ENCODE assay signal across 26 cellular contexts in genomic region chr22:36234211-36234610, GRCh38. TPM values are rescaled to one million over a fixed set of nuclear protein-coding genes. Genes with fewer than 3 reads are reported as not detected.
DNase-seq lines count a peak whose midpoint lies in the region; ATAC-seq and TF ChIP-seq lines count a peak whose summit lies in the region.
"Had no signal": no experiment of that assay in that cellular context is flagged by ENCODE, and none has a peak within 500 bp of the region (broad histone marks: within the 10 kb centered on the region; RNA-seq: fewer than 3 reads in every experiment).

No MANE protein-coding gene starts in this region.

- no peaks in the 10 kb centered on the region for H3K27me3 Mint-ChIP-seq in activated CD4-positive, alpha-beta T cell treated with anti-CD3 and anti-CD28 coated beads, Interleukin-2, amount 10 ng/mL, durations not matched to agents 7 days and 5 days
- no peaks in the 10 kb centered on the region for H3K27me3 Mint-ChIP-seq in natural killer cell treated with Interleukin-12 subunit alpha and Interleukin-12 subunit beta and Interleukin-15 and Interleukin-18, amount 100 ng/mL, for 72 hours
- H3K27me3 Mint-ChIP-seq: T-cell had no signal

- H3K36me3 ChIP-seq in HAP-1 (replicated peaks), result no peaks in the 10 kb centered on the region
- peaks cover 62% of the 10 kb centered on the region for H3K36me3 ChIP-seq in adipocyte (ENCODE audit: control insufficient read depth, insufficient read depth, low read length, severe bottlenecking)
- H3K36me3 ChIP-seq in tibial artery, result peaks cover 30 to 60% (median 44%) of the 10 kb centered on the region in 3 donors
- H3K36me3 ChIP-seq: breast epithelium, colonic mucosa had no signal

- no peaks in the 10 kb centered on the region; the same call in 1 of the 2 replicates for H3K9me3 ChIP-seq in HAP-1
- H3K9me3 ChIP-seq in adipocyte (ENCODE audit: control insufficient read depth, low read length), result no peaks in the 10 kb centered on the region
- H3K9me3 ChIP-seq in tibial artery, result no peaks in the 10 kb centered on the region
- H3K9me3 ChIP-seq: adrenal gland, breast epithelium, Caco-2, colonic mucosa, upper lobe of left lung had no signal

- CTCF ChIA-PET in activated CD4-positive, alpha-beta T cell treated with anti-CD3 and anti-CD28 coated beads, Interleukin-2, amount 10 ng/mL, durations not matched to agents 7 days and 5 days (lab: Charles Lee), result no interaction called here

- POLR2A ChIA-PET in activated CD4-positive, alpha-beta T cell treated with anti-CD3 and anti-CD28 coated beads, Interleukin-2, amount 10 ng/mL, durations not matched to agents 7 days and 5 days (lab: Charles Lee), result no interaction called here

- H3K36me3 Mint-ChIP-seq in activated CD4-positive, alpha-beta T cell treated with anti-CD3 and anti-CD28 coated beads, Interleukin-2, amount 10 ng/mL, durations not matched to agents 7 days and 5 days (ENCODE audit: low read depth), result peaks cover 88% of the 10 kb centered on the region
- peaks cover 51% of the 10 kb centered on the region for H3K36me3 Mint-ChIP-seq in natural killer cell treated with Interleukin-12 subunit alpha and Interleukin-12 subunit beta and Interleukin-15 and Interleukin-18, amount 100 ng/mL, for 72 hours

- ATAC-seq in natural killer cell treated with Interleukin-12 subunit alpha and Interleukin-12 subunit beta and Interleukin-15 and Interleukin-18, amount 100 ng/mL, for 72 hours, result no peak
- ATAC-seq in HG02623 (IDR thresholded peaks at IDR 0.05; ENCODE audit: unreplicated experiment), result no peak
- ATAC-seq: Panc1, T-cell had no signal

- H3K27me3 ChIP-seq in HAP-1 (ENCODE audit: low read depth) (no peaks in the 10 kb centered on the region), adipocyte (replicated peaks; ENCODE audit: control insufficient read depth, insufficient read depth, low read length) (no peaks in the 10 kb centered on the region), tibial artery (no peaks in the 10 kb centered on the region)
- H3K27me3 ChIP-seq: adrenal gland, breast epithelium, colonic mucosa, upper lobe of left lung had no signal

- intact Hi-C loops in tibial artery (cut with DNase I; ENCODE audit: low total_unique reads), result no loop called here

- H3K4me3 ChIP-seq in HAP-1 (no peak overlapping the region), adipocyte (ENCODE audit: low read length) (peak overlapping the region; percentile 28), tibial artery (no peak overlapping the region)
- H3K4me3 ChIP-seq: adrenal gland, colonic mucosa, lung, upper lobe of left lung had no signal

- H3K27ac ChIP-seq in tibial artery, result no peak overlapping the region
- H3K27ac ChIP-seq: adrenal gland, breast epithelium, colonic mucosa had no signal

- H3K4me1 Mint-ChIP-seq in activated CD4-positive, alpha-beta T cell treated with anti-CD3 and anti-CD28 coated beads, Interleukin-2, amount 10 ng/mL, durations not matched to agents 7 days and 5 days, result peaks cover 54% of the 10 kb centered on the region
- peaks cover 48 to 70% of the 10 kb centered on the region in 2 donors for H3K4me1 Mint-ChIP-seq in natural killer cell treated with Interleukin-12 subunit alpha and Interleukin-12 subunit beta and Interleukin-15 and Interleukin-18, amount 100 ng/mL, for 72 hours (ENCODE audit: low read depth in 2 of 2)

- in situ Hi-C loops in HAP-1 (cut with MboI; ENCODE audit: low sequenced_read_pairs), result no loop called here

- H3K4me1 ChIP-seq in HAP-1, result peaks cover 11% of the 10 kb centered on the region
- H3K4me1 ChIP-seq in adipocyte (ENCODE audit: control insufficient read depth, insufficient read depth, low read length), result peaks cover 50% of the 10 kb centered on the region
- H3K4me1 ChIP-seq in tibial artery, result peaks cover 0 to 41% (median 24%) of the 10 kb centered on the region in 4 donors
- H3K4me1 ChIP-seq: Caco-2 had no signal

- H3K27ac Mint-ChIP-seq in activated CD4-positive, alpha-beta T cell treated with anti-CD3 and anti-CD28 coated beads, Interleukin-2, amount 10 ng/mL, durations not matched to agents 7 days and 5 days, result peak overlapping the region; percentile 27
- peak overlapping the region; percentile 33 to 100 for H3K27ac Mint-ChIP-seq in natural killer cell treated with Interleukin-12 subunit alpha and Interleukin-12 subunit beta and Interleukin-15 and Interleukin-18, amount 100 ng/mL, for 72 hours

- TF ChIP-seq CTCF in tibial artery (IDR thresholded peaks at IDR 0.05), result no peak

- no peak for DNase-seq in activated CD4-positive, alpha-beta T cell treated with anti-CD3 and anti-CD28 coated beads, Interleukin-2, amount 10 ng/mL, durations not matched to agents 7 days and 5 days
- no peak for DNase-seq in activated CD4-positive, alpha-beta T cell treated with anti-CD3 and anti-CD28 coated beads for 1 hour
- DNase-seq in HAP-1 (ENCODE audit: low spot score in 2 of 2) (peak; percentile 61 to 72), adipocyte (ENCODE audit: low read depth) (no peak), NCI-H1930 (lab: John Stamatoyannopoulos, UW) (no peak), tibial artery (no peak)
- DNase-seq in natural killer cell treated with Interleukin-12 subunit alpha and Interleukin-12 subunit beta and Interleukin-15 and Interleukin-18, amount 100 ng/mL, for 72 hours (ENCODE audit: low spot score), result no peak
- DNase-seq: activated CD4-positive, alpha-beta T cell treated with anti-CD3 and anti-CD28 coated beads for 48 hours; AML-193; Caco-2; colonic mucosa; GOT3; kidney; NCI-H1417 treated with DMSO at 0.1 percent for 48 hours; NCI-H2171; NCI-H524; NK-92 treated with Interleukin-12 subunit alpha and Interleukin-12 subunit beta, amount 100 ng/mL, for 24 hours; T-cell; upper lobe of left lung had no signal

- no peak overlapping the region for H3K4me3 Mint-ChIP-seq in activated CD4-positive, alpha-beta T cell treated with anti-CD3 and anti-CD28 coated beads, Interleukin-2, amount 10 ng/mL, durations not matched to agents 7 days and 5 days
- H3K4me3 Mint-ChIP-seq in natural killer cell treated with Interleukin-12 subunit alpha and Interleukin-12 subunit beta and Interleukin-15 and Interleukin-18, amount 100 ng/mL, for 72 hours, result peak overlapping the region; percentile 99

- H3K9ac ChIP-seq in adipocyte (ENCODE audit: low read length), result peak overlapping the region; percentile 33

- peaks cover 9% of the 10 kb centered on the region for H3K9me3 Mint-ChIP-seq in activated CD4-positive, alpha-beta T cell treated with anti-CD3 and anti-CD28 coated beads, Interleukin-2, amount 10 ng/mL, durations not matched to agents 7 days and 5 days
- no peaks in the 10 kb centered on the region for H3K9me3 Mint-ChIP-seq in natural killer cell treated with Interleukin-12 subunit alpha and Interleukin-12 subunit beta and Interleukin-15 and Interleukin-18, amount 100 ng/mL, for 72 hours
- H3K9me3 Mint-ChIP-seq: T-cell had no signal

RNA-seq across cellular contexts. Expression of gene APOL2, which starts 5.1 kb away (rescaled TPM):
- 10 to 100 TPM; 77.0 to 85.4 TPM for total RNA-seq in activated CD4-positive, alpha-beta T cell treated with anti-CD3 and anti-CD28 coated beads, Interleukin-2, amount 10 ng/mL, durations not matched to agents 7 days and 5 days
- total RNA-seq in natural killer cell treated with Interleukin-12 subunit alpha and Interleukin-12 subunit beta and Interleukin-15 and Interleukin-18, amount 100 ng/mL, for 72 hours, result 100 to 1,000 TPM in 1 of 2 donors, 10 to 100 TPM in 1; 92.1 to 231 TPM

RNA-seq across cellular contexts. Expression of gene APOL1, which starts 18.7 kb away (rescaled TPM):
- total RNA-seq in activated CD4-positive, alpha-beta T cell treated with anti-CD3 and anti-CD28 coated beads, Interleukin-2, amount 10 ng/mL, durations not matched to agents 7 days and 5 days, result 10 to 100 TPM; 50.9 to 60.0 TPM
- 100 to 1,000 TPM in 1 of 2 donors, 10 to 100 TPM in 1; 42.2 to 129 TPM for total RNA-seq in natural killer cell treated with Interleukin-12 subunit alpha and Interleukin-12 subunit beta and Interleukin-15 and Interleukin-18, amount 100 ng/mL, for 72 hours

RNA-seq across cellular contexts. Expression of gene APOL4, which starts 32.6 kb away (rescaled TPM):
- under 1 TPM; 0.54 to 0.57 TPM for total RNA-seq in activated CD4-positive, alpha-beta T cell treated with anti-CD3 and anti-CD28 coated beads, Interleukin-2, amount 10 ng/mL, durations not matched to agents 7 days and 5 days
- total RNA-seq in natural killer cell treated with Interleukin-12 subunit alpha and Interleukin-12 subunit beta and Interleukin-15 and Interleukin-18, amount 100 ng/mL, for 72 hours, result 1 to 10 TPM in 1 of 2 donors, under 1 TPM in 1; 0.64 to 1.5 TPM
- total RNA-seq: A172, Caco-2, MCF 10A had no signal

Comparison
In these comparisons a context has a peak if more than half of its experiments do, and no peak if none do; other contexts are left out.
1. DNase-seq: peak in HAP-1 (2 of 2); none in activated CD4-positive, alpha-beta T cell treated with anti-CD3 and anti-CD28 coated beads, Interleukin-2, amount 10 ng/mL, durations not matched to agents 7 days and 5 days (single experiment), activated CD4-positive, alpha-beta T cell treated with anti-CD3 and anti-CD28 coated beads for 1 hour (single experiment), adipocyte (single experiment), natural killer cell treated with Interleukin-12 subunit alpha and Interleukin-12 subunit beta and Interleukin-15 and Interleukin-18, amount 100 ng/mL, for 72 hours (single experiment), NCI-H1930 (0 of 2) and tibial artery (0 of 2).